ENCODE assay signal across 8 cellular contexts in genomic region chr1:231421971-231422797, GRCh38. TPM values are rescaled to one million over a fixed set of nuclear protein-coding genes. Genes with fewer than 3 reads are reported as not detected.
DNase-seq lines count a peak whose midpoint lies in the region; ATAC-seq and TF ChIP-seq lines count a peak whose summit lies in the region.

Gene EGLN1, minus strand, starts transcription at chr1:231422287. Its CDS starts 399 bp downstream, at chr1:231421888.

- H3K4me2 ChIP-seq in H9 (ENCODE audit: insufficient read depth, insufficient read length, low read length) (peak within 1 kb of the TSS; percentile 99), neuronal stem cell (ENCODE audit: insufficient read depth, low read length, poor library complexity, severe bottlenecking) (peak within 1 kb of the TSS; percentile 99)

- H3K36me3 Mint-ChIP-seq in H9 (ENCODE audit: insufficient read depth in 1 of 3, low read depth in 3 of 3): no peaks in the 10 kb centered on the region

- H3T11ph ChIP-seq in H9 (ENCODE audit: low read length): no peak within 1 kb of the TSS

- no peaks in the 10 kb centered on the region for H3K4me1 ChIP-seq in H9 (ENCODE audit: insufficient read depth, low read length)
- H3K4me1 ChIP-seq in SJCRH30: 0 out of 2 replicates have a peak, but pooled peaks cover 5% of the 10 kb centered on the region
- H3K4me1 ChIP-seq in foreskin keratinocyte: peaks cover 17% of the 10 kb centered on the region
- peaks cover 1 to 17% of the 10 kb centered on the region in 2 donors for H3K4me1 ChIP-seq in neuronal stem cell (ENCODE audit: control insufficient read depth in 2 of 2, insufficient read depth in 1 of 2, low read depth in 1 of 2, low read length in 2 of 2)
- peaks cover 9 to 50% (median 46%) of the 10 kb centered on the region in 5 donors for H3K4me1 ChIP-seq in subcutaneous abdominal adipose tissue (ENCODE audit: control insufficient read depth in 5 of 5, insufficient read depth in 5 of 5, low read length in 5 of 5)

- H2AFZ ChIP-seq in H9 (ENCODE audit: low read length): no peak within 1 kb of the TSS
- H2AFZ ChIP-seq in neuronal stem cell (ENCODE audit: low read length): peak within 1 kb of the TSS; percentile 91

- H4K5ac ChIP-seq in H9 (ENCODE audit: insufficient read length, low read depth, low read length): no peak within 1 kb of the TSS

- peak within 1 kb of the TSS; percentile 83 to 92 for H3K4me3 Mint-ChIP-seq in H9

- H3K27ac ChIP-seq in H9 (ENCODE audit: insufficient read length, low read depth, low read length) (no peak within 1 kb of the TSS), SJCRH30 (peak within 1 kb of the TSS; percentile 62), foreskin keratinocyte (no peak within 1 kb of the TSS), neuronal stem cell (replicated peaks; ENCODE audit: low read length) (peak within 1 kb of the TSS; percentile 89), subcutaneous abdominal adipose tissue (ENCODE audit: low read depth, low read length) (peak within 1 kb of the TSS; percentile 81)

- H3K27me3 Mint-ChIP-seq in H9 (ENCODE audit: low read depth): peaks cover 74% of the 10 kb centered on the region

- H3K4me3 ChIP-seq in SJCRH30 (peak within 1 kb of the TSS; percentile 98), neuronal stem cell (ENCODE audit: low read length in 2 of 2) (peak within 1 kb of the TSS; percentile 67 to 96), subcutaneous abdominal adipose tissue (ENCODE audit: low read depth in 1 of 5, low read length in 5 of 5) (peak within 1 kb of the TSS; percentile 76 to 98 (median 85))

- peak; percentile 48 for TF ChIP-seq CTCF in H9 (conservative IDR thresholded peaks at IDR 0.05)
- peak; percentile 69 for TF ChIP-seq CTCF in foreskin keratinocyte (conservative IDR thresholded peaks at IDR 0.05)

- H3K9ac ChIP-seq in H9 (ENCODE audit: extremely low read depth, insufficient read length, low read length): peak within 1 kb of the TSS; percentile 54
- peak within 1 kb of the TSS; percentile 92 for H3K9ac ChIP-seq in neuronal stem cell (ENCODE audit: low read depth, low read length, poor library complexity)
- peak within 1 kb of the TSS; percentile 85 to 91 (median 89) for H3K9ac ChIP-seq in subcutaneous abdominal adipose tissue (ENCODE audit: low read length in 5 of 5)

- H4K91ac ChIP-seq in H9 (ENCODE audit: insufficient read length, low read depth, low read length) (no peak within 1 kb of the TSS), neuronal stem cell (ENCODE audit: low read depth, low read length, poor library complexity) (no peak within 1 kb of the TSS)

- H2BK20ac ChIP-seq in H9 (ENCODE audit: low read depth, low read length, poor library complexity, severe bottlenecking): no peak within 1 kb of the TSS

- peaks cover 33 to 36% of the 10 kb centered on the region in 2 experiments for H3K4me1 Mint-ChIP-seq in H9

- no peaks in the 10 kb centered on the region for H3K79me2 ChIP-seq in H9 (ENCODE audit: insufficient read depth, low read length)

- H3K9me3 ChIP-seq in H9 (ENCODE audit: control insufficient read depth, low read depth, low read length) (no peaks in the 10 kb centered on the region), SJCRH30 (replicated peaks) (no peaks in the 10 kb centered on the region), neuronal stem cell (replicated peaks in 1 of 2; ENCODE audit: control insufficient read depth in 2 of 2, insufficient read depth in 1 of 2, low read depth in 1 of 2, low read length in 2 of 2) (no peaks in the 10 kb centered on the region), subcutaneous abdominal adipose tissue (ENCODE audit: control insufficient read depth in 5 of 5, low read length in 5 of 5) (no peaks in the 10 kb centered on the region)

- H2AK5ac ChIP-seq in H9 (ENCODE audit: insufficient read length, low read length) (no peak within 1 kb of the TSS), neuronal stem cell (ENCODE audit: low read depth, low read length) (no peak within 1 kb of the TSS)

- peak within 1 kb of the TSS; percentile 73 to 94 (median 78); a peak in 6 of 7 replicates for H3K27ac Mint-ChIP-seq in H9

- peak; percentile 81 for ATAC-seq in foreskin keratinocyte

- no peak within 1 kb of the TSS for H2BK120ac ChIP-seq in H9 (ENCODE audit: low read depth, low read length, poor library complexity, severe bottlenecking)
- H2BK120ac ChIP-seq in neuronal stem cell (ENCODE audit: low read depth, low read length): no peak within 1 kb of the TSS

- H2BK5ac ChIP-seq in H9 (ENCODE audit: insufficient read length, low read length) (no peak within 1 kb of the TSS), neuronal stem cell (ENCODE audit: low read length) (peak within 1 kb of the TSS; percentile 93)

- H3K4ac ChIP-seq in H9 (ENCODE audit: low read depth, low read length) (no peak within 1 kb of the TSS), neuronal stem cell (ENCODE audit: low read length) (no peak within 1 kb of the TSS)

- no peak within 1 kb of the TSS for H3K23ac ChIP-seq in H9 (ENCODE audit: insufficient read length, low read depth, low read length)
- peak within 1 kb of the TSS; percentile 98 for H3K23ac ChIP-seq in neuronal stem cell (ENCODE audit: low read depth, low read length, poor library complexity)

- H3K14ac ChIP-seq in H9 (ENCODE audit: insufficient read depth, low read length) (peak within 1 kb of the TSS; percentile 97), neuronal stem cell (ENCODE audit: low read length) (peak within 1 kb of the TSS; percentile 96)

- no peaks in the 10 kb centered on the region for H3K9me3 Mint-ChIP-seq in H9

- peaks cover 16% of the 10 kb centered on the region for H3K23me2 ChIP-seq in H9 (ENCODE audit: insufficient read length, low read depth, low read length, poor library complexity, severe bottlenecking)

- H3K36me3 ChIP-seq in SJCRH30: no peaks in the 10 kb centered on the region; the same call in 1 of the 2 replicates
- peaks cover 0 to 2% of the 10 kb centered on the region in 2 donors for H3K36me3 ChIP-seq in neuronal stem cell (replicated peaks in 1 of 2; ENCODE audit: control insufficient read depth in 2 of 2, insufficient read depth in 2 of 2, low read length in 2 of 2)
- H3K36me3 ChIP-seq in subcutaneous abdominal adipose tissue (ENCODE audit: control insufficient read depth in 5 of 5, insufficient read depth in 5 of 5, low read length in 5 of 5): no peaks in the 10 kb centered on the region

- WGBS in H9 (ENCODE audit: extremely low coverage, insufficient read length, low lambda C conversion rate): no CpG with 5 or more reads among the region's 104 CpGs
- no CpG with 5 or more reads among the region's 104 CpGs for WGBS in neuronal stem cell (ENCODE audit: extremely low coverage in 2 of 2, insufficient read length in 2 of 2, insufficient replicate concordance in 1 of 2), 2 donors

- H4K8ac ChIP-seq in H9 (replicated peaks; ENCODE audit: insufficient read length, low read depth, low read length): no peak within 1 kb of the TSS
- H4K8ac ChIP-seq in neuronal stem cell (ENCODE audit: low read depth, low read length): no peak within 1 kb of the TSS

- H3K56ac ChIP-seq in H9 (ENCODE audit: insufficient read length, low read depth, low read length): no peak within 1 kb of the TSS

- H2BK15ac ChIP-seq in H9 (ENCODE audit: low read depth, low read length) (no peak within 1 kb of the TSS; the same call in 1 of the 2 replicates), neuronal stem cell (ENCODE audit: low read length) (peak within 1 kb of the TSS; percentile 88)

- peak within 1 kb of the TSS; percentile 61 for H3K18ac ChIP-seq in H9 (ENCODE audit: insufficient read length, low read depth, low read length)
- H3K18ac ChIP-seq in neuronal stem cell (ENCODE audit: low read length): peak within 1 kb of the TSS; percentile 97

- H3K79me1 ChIP-seq in H9 (ENCODE audit: insufficient read depth, low read depth, low read length, poor library complexity, severe bottlenecking): no peaks in the 10 kb centered on the region
- H3K79me1 ChIP-seq in neuronal stem cell (ENCODE audit: low read depth, low read length): no peaks in the 10 kb centered on the region

- H2BK12ac ChIP-seq in H9 (ENCODE audit: insufficient read length, low read depth, low read length) (no peak within 1 kb of the TSS), neuronal stem cell (ENCODE audit: low read length) (no peak within 1 kb of the TSS)

- peaks cover 30% of the 10 kb centered on the region for H3K27me3 ChIP-seq in H9 (ENCODE audit: insufficient read depth, low read length)
- no peaks in the 10 kb centered on the region for H3K27me3 ChIP-seq in SJCRH30
- no peaks in the 10 kb centered on the region for H3K27me3 ChIP-seq in foreskin keratinocyte
- peaks cover 0 to 24% (median 0%) of the 10 kb centered on the region in 3 experiments for H3K27me3 ChIP-seq in neuronal stem cell (ENCODE audit: control insufficient read depth in 3 of 3, insufficient read depth in 3 of 3, low read depth in 1 of 3, low read length in 3 of 3)
- no peaks in the 10 kb centered on the region for H3K27me3 ChIP-seq in subcutaneous abdominal adipose tissue (ENCODE audit: control insufficient read depth in 5 of 5, insufficient read depth in 4 of 5, low read length in 5 of 5)

- DNase-seq in GDM1 (lab: John Stamatoyannopoulos, UW) (peak; percentile 15), H9 (peak; percentile 76), M059J (ENCODE audit: low read depth) (peak; percentile 85), SJCRH30 (peak; percentile 80 to 82), foreskin keratinocyte (peak; percentile 58 to 75), neuronal stem cell (ENCODE audit: low spot score) (peak; percentile 70)
- DNase-seq in activated gamma-delta T cell treated with anti-CD3 and anti-CD28 coated beads, Interleukin-2, amount 50 U/mL, for 16 hours (ENCODE audit: low read depth): peak; percentile 69

- H4K20me1 ChIP-seq in H9 (ENCODE audit: control insufficient read depth, insufficient read depth, insufficient read length): no peaks in the 10 kb centered on the region

RNA-seq across cellular contexts. Expression of gene EGLN1, which starts in this region (rescaled TPM):
- total RNA-seq in H9 (2021) (8.0 and 8.4 TPM in 2 replicates), foreskin keratinocyte (18.6 and 19.5 TPM in 2 replicates)
- 28.5 and 43.5 TPM in 2 replicates for total RNA-seq in M059J (2014; rRNA removed; shearing (Covaris generic))
- 23.8 and 26.7 TPM in 2 replicates for total RNA-seq in SJCRH30 (2014; rRNA removed; shearing (Covaris generic))
- polyA plus RNA-seq in foreskin keratinocyte: 4.0 and 4.4 TPM in 2 replicates
- polyA plus RNA-seq in neuronal stem cell (2013, experiment 1 of 2): 4.9 TPM
- 4.7 TPM for polyA plus RNA-seq in neuronal stem cell (2013, experiment 2 of 2)

Comparison
In these comparisons a context has a peak if more than half of its experiments do, and no peak if none do; other contexts are left out.
1. DNase-seq: peak in every context shown above with its lines; median percentile 85 in M059J; 81 in SJCRH30; 76 in H9; 70 in neuronal stem cell; 69 in activated gamma-delta T cell treated with anti-CD3 and anti-CD28 coated beads, Interleukin-2, amount 50 U/mL, for 16 hours; 66 in foreskin keratinocyte; 15 in GDM1.
2. H3K27ac ChIP-seq: peak in SJCRH30 (single experiment), neuronal stem cell (single experiment) and subcutaneous abdominal adipose tissue (single experiment); none in H9 (single experiment) and foreskin keratinocyte (single experiment).
3. Peak in every context shown above with its lines, with median percentiles within 50 percentile points of each other: H3K9ac ChIP-seq and H3K4me3 ChIP-seq.